14 cellular contexts compared by ENCODE assay signal in the genomic region with DNA sequence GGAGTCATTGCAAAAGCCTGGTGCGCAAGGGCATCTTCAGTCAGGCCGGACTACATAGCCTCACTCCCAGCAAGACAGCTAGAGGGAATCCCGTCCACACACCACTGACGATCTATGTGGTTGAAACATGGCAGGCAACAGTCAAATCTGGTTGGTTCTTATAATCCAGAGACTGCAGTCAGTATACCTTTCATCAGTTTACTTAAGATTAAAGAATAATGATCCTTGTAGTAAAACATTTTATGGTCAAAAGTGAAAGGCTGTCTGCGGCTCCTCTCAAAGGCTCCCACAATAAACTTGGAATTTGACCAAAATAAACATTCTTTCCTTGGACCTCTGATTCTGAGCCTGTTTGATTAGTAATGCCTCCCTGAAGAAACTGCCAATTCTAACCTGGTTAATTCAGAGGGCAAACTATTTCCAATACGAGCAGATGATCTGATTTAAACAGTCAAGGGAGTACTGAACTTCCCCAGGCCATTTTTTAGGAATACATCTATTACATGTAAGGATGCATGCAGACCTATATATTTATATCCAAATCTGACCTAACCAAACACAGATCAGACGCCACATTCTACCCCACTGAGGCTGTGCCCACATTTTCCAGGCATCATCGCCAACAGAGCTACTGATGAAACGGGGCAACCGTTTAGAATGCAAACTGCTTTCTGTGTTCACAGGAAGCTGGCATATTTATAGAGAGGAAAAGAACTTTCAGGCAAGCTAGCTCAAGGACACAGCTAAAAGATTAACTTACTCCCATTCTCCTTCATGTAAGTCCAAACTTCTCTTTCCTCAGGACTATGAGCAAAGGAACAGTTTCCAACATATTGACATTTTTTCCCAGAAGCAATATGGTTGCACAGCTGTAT. TPM values are rescaled to one million over a fixed set of nuclear protein-coding genes. Genes with fewer than 3 reads are reported as not detected.
DNase-seq lines count a peak whose midpoint lies in the region; ATAC-seq, FAIRE-seq and TF ChIP-seq lines count a peak whose summit lies in the region.
"Had no signal": no experiment of that assay in that cellular context is flagged by ENCODE, and none has a peak within 500 bp of the region (broad histone marks: within the 10 kb centered on the region; RNA-seq: fewer than 3 reads in every experiment).

No MANE protein-coding gene starts in this region.

- FAIRE-seq in astrocyte (lab: Jason Lieb, UNC), result no peak

- no peak for TF ChIP-seq EP300 in upper lobe of left lung (IDR thresholded peaks at IDR 0.05)

- H3K36me3 ChIP-seq in astrocyte (ENCODE audit: insufficient read depth, low read length), result peaks cover 53% of the 10 kb centered on the region
- H3K36me3 ChIP-seq in upper lobe of left lung, result peaks cover 29 to 91% (median 66%) of the 10 kb centered on the region in 4 donors

- DNase-seq in left cardiac atrium, result no peak
- DNase-seq in Right ventricle myocardium inferior (ENCODE audit: missing footprints), result no peak
- peak; percentile 81 for DNase-seq in astrocyte (ENCODE audit: low read depth)
- DNase-seq in left kidney (ENCODE audit: low read depth, low spot score), result peak; percentile 12
- no peak for DNase-seq in upper lobe of left lung
- DNase-seq in KG1 (lab: John Stamatoyannopoulos, UW), result no peak
- no peak for DNase-seq in iPS-NIHi11 (ENCODE audit: low spot score)
- DNase-seq: activated CD4-positive, alpha-beta T cell treated with anti-CD3 and anti-CD28 coated beads for 48 hours; NCI-H1436; Right ventricle myocardium superior had no signal

- H4K20me1 ChIP-seq in astrocyte (ENCODE audit: insufficient read depth, low read length), result peaks cover 38% of the 10 kb centered on the region

- peaks cover 15% of the 10 kb centered on the region for H3K4me1 ChIP-seq in astrocyte (ENCODE audit: insufficient read depth, low read length)
- peaks cover 12 to 16% (median 15%) of the 10 kb centered on the region in 4 donors for H3K4me1 ChIP-seq in upper lobe of left lung

- no peak overlapping the region for H3K4me3 ChIP-seq in astrocyte (ENCODE audit: insufficient read depth, low read depth, low read length)
- H3K4me3 ChIP-seq in upper lobe of left lung, result no peak overlapping the region
- H3K4me3 ChIP-seq: BLaER1 treated with 17β-estradiol and CSF1 and Interleukin-3, amounts not matched to agents 10 nM and 100 nM had no signal

- H3K9ac ChIP-seq in astrocyte (ENCODE audit: low read length), result peak overlapping the region; percentile 29

- H3K4me3 Mint-ChIP-seq in astrocyte (ENCODE audit: unreplicated experiment), result no peak overlapping the region
- H3K4me3 Mint-ChIP-seq: brain had no signal

- H3K9me3 ChIP-seq in astrocyte (ENCODE audit: insufficient read depth, low read depth, low read length), result no peaks in the 10 kb centered on the region
- H3K9me3 ChIP-seq in upper lobe of left lung, result no peaks in the 10 kb centered on the region
- H3K9me3 ChIP-seq: BLaER1 treated with 17β-estradiol and CSF1 and Interleukin-3, amounts not matched to agents 10 nM and 100 nM; neutrophil had no signal

- H3K4me2 ChIP-seq in astrocyte (ENCODE audit: low read length), result peak overlapping the region; percentile 62

- peak overlapping the region; percentile 30 for H3K27ac Mint-ChIP-seq in astrocyte (ENCODE audit: unreplicated experiment)

- peak overlapping the region; percentile 44 for H3K27ac ChIP-seq in astrocyte (ENCODE audit: low read depth, low read length)
- peak overlapping the region in 3 of 4 donors; percentile 1 to 52 (median 36) for H3K27ac ChIP-seq in upper lobe of left lung
- H3K27ac ChIP-seq: BLaER1 treated with 17β-estradiol and CSF1 and Interleukin-3, amounts not matched to agents 10 nM and 100 nM; neutrophil had no signal

- no peaks in the 10 kb centered on the region for H3K9me3 Mint-ChIP-seq in astrocyte (ENCODE audit: unreplicated experiment)
- H3K9me3 Mint-ChIP-seq: brain had no signal

- H3K79me2 ChIP-seq in astrocyte (ENCODE audit: insufficient read depth, low read length), result peaks cover 5% of the 10 kb centered on the region

- intact Hi-C loops in left cardiac atrium (cut with DNase I) (no loop called here), Right ventricle myocardium inferior (cut with DNase I) (no loop called here)

- no peaks in the 10 kb centered on the region for H3K27me3 ChIP-seq in astrocyte (ENCODE audit: insufficient read depth, low read length)
- H3K27me3 ChIP-seq in upper lobe of left lung, result no peaks in the 10 kb centered on the region
- H3K27me3 ChIP-seq: BLaER1 treated with 17β-estradiol and CSF1 and Interleukin-3, amounts not matched to agents 10 nM and 100 nM; neutrophil had no signal

- H3K36me3 Mint-ChIP-seq in astrocyte (ENCODE audit: low read depth, unreplicated experiment), result peaks cover 25% of the 10 kb centered on the region

- no peak overlapping the region for H2AFZ ChIP-seq in astrocyte (ENCODE audit: low read depth, low read length)

- H3K4me1 Mint-ChIP-seq in astrocyte (ENCODE audit: low read depth, unreplicated experiment), result peaks cover 16% of the 10 kb centered on the region
- H3K4me1 Mint-ChIP-seq: brain had no signal

- TF ChIP-seq CTCF in astrocyte (IDR thresholded peaks at IDR 0.05; ENCODE audit: insufficient read depth, low read depth, low read length) (no peak), upper lobe of left lung (IDR thresholded peaks at IDR 0.05) (no peak)

- WGBS in upper lobe of left lung, 2 donors, result 55% methylated on average over 10 of the region's 10 CpGs

- TF ChIP-seq POLR2A in upper lobe of left lung (IDR thresholded peaks at IDR 0.05), result no peak

- no peaks in the 10 kb centered on the region for H3K27me3 Mint-ChIP-seq in astrocyte (ENCODE audit: low read depth, unreplicated experiment)
- H3K27me3 Mint-ChIP-seq: brain had no signal

- peak; percentile 27 to 54 for ATAC-seq in left cardiac atrium
- ATAC-seq in Right ventricle myocardium inferior, result no peak
- peak in 1 of 2 donors; percentile 31 for ATAC-seq in upper lobe of left lung (ENCODE audit: low FRiP score in 2 of 2)
- no peak for ATAC-seq in GM21737 (IDR thresholded peaks at IDR 0.05; ENCODE audit: unreplicated experiment)

RNA-seq across cellular contexts. Expression of gene TXNDC11, which starts 15.3 kb away (rescaled TPM):
- 10 to 100 TPM; 21.8 to 30.4 TPM for total RNA-seq in left cardiac atrium
- 20.3 TPM for total RNA-seq in Right ventricle myocardium inferior
- 29.0 and 34.9 TPM in 2 replicates for total RNA-seq in astrocyte
- total RNA-seq in upper lobe of left lung, result 100 to 1,000 TPM in 5 of 6 donors, 10 to 100 TPM in 1; 81.2 to 148 (median 117) TPM

RNA-seq across cellular contexts. Expression of gene ZC3H7A, which starts 39.1 kb away (rescaled TPM):
- total RNA-seq in left cardiac atrium (10 to 100 TPM; 24.0 to 28.2 TPM), Right ventricle myocardium inferior (22.6 TPM), astrocyte (64.2 and 68.7 TPM in 2 replicates), upper lobe of left lung (100 to 1,000 TPM in 2 of 6 donors, 10 to 100 TPM in 4; 52.7 to 142 (median 64.7) TPM)

Comparison
In these comparisons a context has a peak if more than half of its experiments do, and no peak if none do; other contexts are left out.
1. ATAC-seq: peak in left cardiac atrium (2 of 2); none in Right ventricle myocardium inferior (single experiment) and GM21737 (single experiment).
2. DNase-seq: peak in astrocyte (single experiment) and left kidney (single experiment); none in left cardiac atrium (single experiment), Right ventricle myocardium inferior (single experiment), upper lobe of left lung (0 of 2), KG1 (single experiment) and iPS-NIHi11 (single experiment).